Comparison of ENCODE assay signal across 28 cellular contexts in genomic region chrX:63511361-63511760, GRCh38.
DNase-seq lines count a peak whose midpoint lies in the region; FAIRE-seq and TF ChIP-seq lines count a peak whose summit lies in the region.
"Had no signal": no experiment of that assay in that cellular context is flagged by ENCODE, and none has a peak within 500 bp of the region (broad histone marks: within the 10 kb centered on the region; RNA-seq: fewer than 3 reads in every experiment).

No MANE protein-coding gene starts in this region.

- H3K4me1 Mint-ChIP-seq in astrocyte (ENCODE audit: low read depth, unreplicated experiment) = peaks cover 12% of the 10 kb centered on the region
- H3K4me1 Mint-ChIP-seq: B cell had no signal

- H3K4me2 ChIP-seq in astrocyte (ENCODE audit: low read length) = no peak overlapping the region
- H3K4me2 ChIP-seq: A549; BLaER1 treated with 17β-estradiol and CSF1 and Interleukin-3, amounts not matched to agents 10 nM and 100 nM had no signal

- H3K9me3 ChIP-seq in astrocyte (ENCODE audit: insufficient read depth, low read depth, low read length) = no peaks in the 10 kb centered on the region
- H3K9me3 ChIP-seq: A549; BLaER1 treated with 17β-estradiol and CSF1 and Interleukin-3, amounts not matched to agents 10 nM and 100 nM had no signal

- peaks cover 5% of the 10 kb centered on the region for H4K20me1 ChIP-seq in astrocyte (ENCODE audit: insufficient read depth, low read length)

- no peak overlapping the region for H2AFZ ChIP-seq in astrocyte (ENCODE audit: low read depth, low read length)

- H3K9me3 Mint-ChIP-seq in astrocyte (ENCODE audit: unreplicated experiment) = no peaks in the 10 kb centered on the region
- H3K9me3 Mint-ChIP-seq: CD4-positive, alpha-beta memory T cell; CD4-positive, CD25-positive, alpha-beta regulatory T cell; CD8-positive, alpha-beta memory T cell had no signal

- H3K27ac ChIP-seq in astrocyte (ENCODE audit: low read depth, low read length) = no peak overlapping the region
- H3K27ac ChIP-seq: 22Rv1; A549; BLaER1 treated with 17β-estradiol and CSF1 and Interleukin-3, amounts not matched to agents 10 nM and 100 nM; C4-2B had no signal

- FAIRE-seq in GM19239 (lab: Jason Lieb, UNC) = peak; percentile 83
- FAIRE-seq in astrocyte (lab: Jason Lieb, UNC) = peak; percentile 63
- FAIRE-seq: A549, GM12878, GM12892, GM18507 had no signal

- H3K27me3 Mint-ChIP-seq in astrocyte (ENCODE audit: low read depth, unreplicated experiment) = no peaks in the 10 kb centered on the region
- H3K27me3 Mint-ChIP-seq: B cell; CD4-positive, alpha-beta memory T cell; CD4-positive, CD25-positive, alpha-beta regulatory T cell; CD8-positive, alpha-beta memory T cell had no signal

- H3K27me3 ChIP-seq in astrocyte (ENCODE audit: insufficient read depth, low read length) = no peaks in the 10 kb centered on the region
- H3K27me3 ChIP-seq: BLaER1 treated with 17β-estradiol and CSF1 and Interleukin-3, amounts not matched to agents 10 nM and 100 nM had no signal

- H3K27ac Mint-ChIP-seq in astrocyte (ENCODE audit: unreplicated experiment) = no peak overlapping the region
- H3K27ac Mint-ChIP-seq: B cell; CD4-positive, alpha-beta memory T cell; CD4-positive, CD25-positive, alpha-beta regulatory T cell; CD8-positive, alpha-beta memory T cell had no signal

- no peak overlapping the region for H3K9ac ChIP-seq in astrocyte (ENCODE audit: low read length)
- H3K9ac ChIP-seq: BLaER1 treated with 17β-estradiol and CSF1 and Interleukin-3, amounts not matched to agents 10 nM and 100 nM had no signal

- DNase-seq in SIG-M5 treated with dmso at 0.1 percent for 504 hours (lab: John Stamatoyannopoulos, UW; ENCODE audit: unreplicated experiment) (peak; percentile 1), SIG-M5 (lab: John Stamatoyannopoulos, UW) (no peak), GM19239 (ENCODE audit: insufficient read length, low spot score) (no peak), astrocyte (ENCODE audit: low read depth) (no peak), epithelial cell of esophagus (ENCODE audit: low read depth) (peak; percentile 19), NCI-H345 (lab: John Stamatoyannopoulos, UW) (no peak), superior temporal gyrus (ENCODE audit: extremely low spot score) (no peak)
- no peak for DNase-seq in stimulated activated naive CD4-positive, alpha-beta T cell (lab: John Stamatoyannopoulos, UW)
- DNase-seq: AML-193; CD4-positive, alpha-beta memory T cell; CD4-positive, CD25-positive, alpha-beta regulatory T cell; CD8-positive, alpha-beta memory T cell; COR-L47; DMS 273 treated with DMSO at 0.1 percent for 48 hours; DMS153; DMS53; DMS79; DND-41; EL; GDM1 had no signal

- H3K79me2 ChIP-seq in astrocyte (ENCODE audit: insufficient read depth, low read length) = no peaks in the 10 kb centered on the region

- no peak overlapping the region for H3K4me3 ChIP-seq in astrocyte (ENCODE audit: insufficient read depth, low read depth, low read length)
- no peak overlapping the region for H3K4me3 ChIP-seq in epithelial cell of esophagus (ENCODE audit: low read length)
- H3K4me3 ChIP-seq: A549; BLaER1 treated with 17β-estradiol and CSF1 and Interleukin-3, amounts not matched to agents 10 nM and 100 nM; GM12878 had no signal

- H3K4me3 Mint-ChIP-seq in astrocyte (ENCODE audit: unreplicated experiment) = no peak overlapping the region
- H3K4me3 Mint-ChIP-seq: B cell; CD4-positive, alpha-beta memory T cell; CD4-positive, CD25-positive, alpha-beta regulatory T cell; CD8-positive, alpha-beta memory T cell had no signal

- H3K4me1 ChIP-seq in astrocyte (ENCODE audit: insufficient read depth, low read length) = peaks cover 3% of the 10 kb centered on the region
- H3K4me1 ChIP-seq: A549; BLaER1 treated with 17β-estradiol and CSF1 and Interleukin-3, amounts not matched to agents 10 nM and 100 nM had no signal

- no peaks in the 10 kb centered on the region for H3K36me3 Mint-ChIP-seq in astrocyte (ENCODE audit: low read depth, unreplicated experiment)
- H3K36me3 Mint-ChIP-seq: CD4-positive, alpha-beta memory T cell; CD4-positive, CD25-positive, alpha-beta regulatory T cell; CD8-positive, alpha-beta memory T cell had no signal

- TF ChIP-seq CTCF in astrocyte (IDR thresholded peaks at IDR 0.05; ENCODE audit: insufficient read depth, low read depth, low read length) (no peak), epithelial cell of esophagus (IDR thresholded peaks at IDR 0.05; ENCODE audit: insufficient read depth, low read depth, low read length, missing control alignments) (no peak)

- no peaks in the 10 kb centered on the region for H3K36me3 ChIP-seq in astrocyte (ENCODE audit: insufficient read depth, low read length)
- H3K36me3 ChIP-seq: BLaER1 treated with 17β-estradiol and CSF1 and Interleukin-3, amounts not matched to agents 10 nM and 100 nM had no signal

Comparison
In these comparisons a context has a peak if more than half of its experiments do, and no peak if none do; other contexts are left out.
1. DNase-seq: peak in SIG-M5 treated with dmso at 0.1 percent for 504 hours (single experiment) and epithelial cell of esophagus (single experiment); none in SIG-M5 (single experiment), GM19239 (single experiment), astrocyte (single experiment), NCI-H345 (single experiment), stimulated activated naive CD4-positive, alpha-beta T cell (0 of 6) and superior temporal gyrus (single experiment).